In the genomic region with DNA sequence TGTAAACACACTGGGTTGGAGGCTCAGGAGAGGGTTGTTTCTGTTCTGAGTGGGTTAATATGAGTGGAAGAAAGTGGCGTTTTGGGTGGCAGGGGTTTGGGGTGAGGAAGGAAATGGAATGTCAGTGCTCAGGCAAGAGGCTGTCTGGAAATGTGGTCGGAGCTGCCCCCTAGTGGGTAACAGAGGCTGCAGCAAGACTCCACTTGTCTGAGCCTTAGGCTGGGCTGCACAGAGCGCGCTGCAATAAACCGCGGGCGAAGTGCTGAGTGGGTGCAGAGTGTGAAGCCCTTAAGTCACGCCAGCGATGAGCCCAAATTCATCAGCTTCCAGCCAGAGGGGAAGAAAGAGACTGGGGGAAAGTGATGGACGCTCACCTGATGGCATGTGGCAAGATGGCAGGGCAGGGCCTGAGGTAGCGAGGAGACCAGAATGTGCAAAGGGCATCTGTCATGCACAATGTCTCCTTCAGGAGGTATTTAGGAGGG, we compare ENCODE assay signal across 8 cellular contexts. TPM values are rescaled to one million over a fixed set of nuclear protein-coding genes. Genes with fewer than 3 reads are reported as not detected.
DNase-seq lines count a peak whose midpoint lies in the region; ATAC-seq and TF ChIP-seq lines count a peak whose summit lies in the region.

No MANE protein-coding gene starts in this region.

- peak overlapping the region; percentile 34 to 59 (median 41) for H3K4me3 Mint-ChIP-seq in T-cell

- intact Hi-C loops in left cardiac atrium (cut with DNase I): loop anchor here (2.0 to 5.0 kb wide), 3 partner anchors 34 to 141 kb away; no protein-coding TSS in a partner anchor

- peak; percentile 85 for DNase-seq in DND-41
- peak; percentile 78 for DNase-seq in H7
- DNase-seq in NCI-H1092 treated with DMSO at 0.1 percent for 48 hours (lab: John Stamatoyannopoulos, UW): peak; percentile 55
- DNase-seq in T-cell: peak; percentile 41 to 77 (median 61)
- peak; percentile 88 for DNase-seq in adipocyte (ENCODE audit: low read depth)
- DNase-seq in left cardiac atrium: peak; percentile 75
- peak; percentile 10 for DNase-seq in retinal pigment epithelial cell (ENCODE audit: low read depth)

- H3K4me1 ChIP-seq in DND-41 (ENCODE audit: insufficient read depth, low read length) (peaks cover 11% of the 10 kb centered on the region), adipocyte (ENCODE audit: control insufficient read depth, insufficient read depth, low read length) (peaks cover 3% of the 10 kb centered on the region)

- H3K27ac ChIP-seq in DND-41 (ENCODE audit: low read length): peak overlapping the region; percentile 70

- peaks cover 28 to 31% of the 10 kb centered on the region in 2 donors for H3K27me3 Mint-ChIP-seq in T-cell

- H3K9me3 ChIP-seq in DND-41 (ENCODE audit: insufficient read depth, low read length, severe bottlenecking) (no peaks in the 10 kb centered on the region), adipocyte (ENCODE audit: control insufficient read depth, low read length) (no peaks in the 10 kb centered on the region)

- peak; percentile 95 for TF ChIP-seq CTCF in DND-41 (IDR thresholded peaks at IDR 0.05; ENCODE audit: borderline replicate concordance, extremely low read depth, low read length, poor library complexity, severe bottlenecking)
- peak; percentile 91 for TF ChIP-seq CTCF in retinal pigment epithelial cell (conservative IDR thresholded peaks at IDR 0.05; ENCODE audit: low read depth, low read length)

- H2AFZ ChIP-seq in DND-41 (ENCODE audit: low read depth, low read length): peak overlapping the region; percentile 90

- no peaks in the 10 kb centered on the region for H3K9me3 Mint-ChIP-seq in T-cell

- ATAC-seq in DND-41 (ENCODE audit: insufficient read depth, low read depth): peak; percentile 100
- peak; percentile 97 to 100 (median 98) for ATAC-seq in T-cell (replicated peaks in 1 of 4)
- ATAC-seq in left cardiac atrium: peak; percentile 96 to 97
- no peak for ATAC-seq in GM19455 (IDR thresholded peaks at IDR 0.05; ENCODE audit: unreplicated experiment)

- peak overlapping the region; percentile 4 to 54; a peak in 3 of 4 replicates for H3K4me3 ChIP-seq in DND-41 (ENCODE audit: low read depth in 1 of 2, low read length in 2 of 2)
- no peak overlapping the region for H3K4me3 ChIP-seq in H7 (ENCODE audit: insufficient read depth, low read depth, low read length)
- peak overlapping the region; percentile 77 for H3K4me3 ChIP-seq in adipocyte (ENCODE audit: low read length)
- no peak overlapping the region for H3K4me3 ChIP-seq in retinal pigment epithelial cell (ENCODE audit: low read length)

- H3K36me3 Mint-ChIP-seq in T-cell: no peaks in the 10 kb centered on the region

- peaks cover 6 to 8% (median 6%) of the 10 kb centered on the region in 3 donors for H3K4me1 Mint-ChIP-seq in T-cell

- H3K4me2 ChIP-seq in DND-41 (ENCODE audit: insufficient read depth, low read length): peak overlapping the region; percentile 70

- H3K9ac ChIP-seq in DND-41 (ENCODE audit: low read depth, low read length) (peak overlapping the region; percentile 46), adipocyte (ENCODE audit: low read length) (peak overlapping the region; percentile 81)

- no peaks in the 10 kb centered on the region for H4K20me1 ChIP-seq in DND-41 (ENCODE audit: insufficient read depth, low read length)

- POLR2A ChIA-PET in T-cell (lab: Charles Lee): interaction anchor here in 1 of 2 donors (0.6 kb wide), 1 partner anchor 164 kb away, joined by 3 read pairs; no protein-coding TSS in a partner anchor

- no peak overlapping the region for H3K27ac Mint-ChIP-seq in T-cell

- peaks cover 4% of the 10 kb centered on the region for H3K27me3 ChIP-seq in DND-41 (ENCODE audit: insufficient read depth, low read length, poor library complexity)
- H3K27me3 ChIP-seq in H7 (ENCODE audit: control insufficient read depth, insufficient read depth, low read length): peaks cover 12% of the 10 kb centered on the region; the same call in 1 of the 2 replicates
- H3K27me3 ChIP-seq in adipocyte (replicated peaks; ENCODE audit: control insufficient read depth, insufficient read depth, low read length): peaks cover 38% of the 10 kb centered on the region

- CTCF ChIA-PET in T-cell (lab: Charles Lee): interaction anchor here in 1 of 2 donors (1.2 kb wide), 1 partner anchor 45 kb away, joined by 3 read pairs; no protein-coding TSS in a partner anchor

- no peaks in the 10 kb centered on the region for H3K36me3 ChIP-seq in DND-41 (ENCODE audit: insufficient read depth, low read length)
- H3K36me3 ChIP-seq in H7 (replicated peaks; ENCODE audit: control insufficient read depth, insufficient read depth, low read length): no peaks in the 10 kb centered on the region
- H3K36me3 ChIP-seq in adipocyte (ENCODE audit: control insufficient read depth, insufficient read depth, low read length, severe bottlenecking): no peaks in the 10 kb centered on the region

- no peaks in the 10 kb centered on the region for H3K79me2 ChIP-seq in DND-41 (ENCODE audit: insufficient read depth, low read length)

RNA-seq across cellular contexts. Expression of gene VSX2, which starts 12.3 kb away (rescaled TPM):
- total RNA-seq in H7 (2014; rRNA removed; shearing (Covaris generic)): not detected in 2 replicates
- not detected for total RNA-seq in T-cell
- not detected for total RNA-seq in left cardiac atrium

RNA-seq across cellular contexts. Expression of gene ABCD4, which starts 51.1 kb away (rescaled TPM):
- total RNA-seq in H7 (2014; rRNA removed; shearing (Covaris generic)): 57.4 and 68.6 TPM in 2 replicates
- total RNA-seq in T-cell (100 to 1,000 TPM in 1 of 5 donors, 10 to 100 TPM in 4; 70.3 to 103 (median 91.8) TPM), left cardiac atrium (10 to 100 TPM; 22.5 to 26.8 TPM)

Comparison
In these comparisons a context has a peak if more than half of its experiments do, and no peak if none do; other contexts are left out.
1. DNase-seq: peak in every context shown above with its lines; median percentile 88 in adipocyte; 85 in DND-41; 78 in H7; 75 in left cardiac atrium; 61 in T-cell; 55 in NCI-H1092 treated with DMSO at 0.1 percent for 48 hours; 10 in retinal pigment epithelial cell.
2. H3K4me3 ChIP-seq: peak in DND-41 (2 of 2) and adipocyte (single experiment); none in H7 (single experiment) and retinal pigment epithelial cell (single experiment).